In the genomic region with DNA sequence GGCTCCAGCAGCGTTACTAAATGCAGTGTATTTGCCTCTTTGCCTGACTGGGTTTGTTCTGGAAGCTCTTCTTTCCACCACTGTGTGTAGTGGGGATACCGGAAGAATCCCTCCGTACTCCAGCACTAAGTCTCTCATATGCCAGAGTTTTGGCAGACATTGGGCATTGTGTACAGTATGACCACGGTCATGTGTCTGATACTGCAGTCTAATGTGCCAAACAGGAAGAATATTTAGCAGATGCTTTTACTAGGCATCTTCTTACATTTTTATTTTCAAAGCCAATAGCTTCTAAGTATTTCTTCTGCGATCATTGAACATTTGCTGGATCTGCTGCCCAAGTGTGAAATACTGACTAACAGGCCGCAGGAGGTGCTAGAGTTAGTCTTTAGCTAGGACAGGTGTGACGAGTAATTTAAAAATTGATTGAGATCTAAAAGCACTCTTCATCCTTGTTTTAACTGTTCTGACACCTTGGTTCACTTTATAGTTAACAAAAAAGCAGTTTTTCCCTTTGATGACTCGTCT, we compare ENCODE assay signal across 8 cellular contexts. TPM values are rescaled to one million over a fixed set of nuclear protein-coding genes. Genes with fewer than 3 reads are reported as not detected.
DNase-seq lines count a peak whose midpoint lies in the region; TF ChIP-seq lines count a peak whose summit lies in the region.

No MANE protein-coding gene starts in this region.

- H3K27me3 ChIP-seq in SJSA1 (replicated peaks) (peaks cover 43% of the 10 kb centered on the region), osteoblast (ENCODE audit: insufficient read depth, low read length) (peaks cover 26% of the 10 kb centered on the region)

- H3K4me1 ChIP-seq in SJSA1 (replicated peaks) = peaks cover 14% of the 10 kb centered on the region
- H3K4me1 ChIP-seq in osteoblast (ENCODE audit: insufficient read depth, low read length) = no peaks in the 10 kb centered on the region

- H3K36me3 ChIP-seq in SJSA1 (no peaks in the 10 kb centered on the region), osteoblast (ENCODE audit: insufficient read depth, low read length) (no peaks in the 10 kb centered on the region)

- TF ChIP-seq CTCF in fibroblast of pulmonary artery (IDR thresholded peaks at IDR 0.05; ENCODE audit: low read length, missing control alignments) (no peak), osteoblast (IDR thresholded peaks at IDR 0.05; ENCODE audit: extremely low read depth, low read depth, low read length) (no peak)

- H3K79me2 ChIP-seq in osteoblast (ENCODE audit: insufficient read depth, low read length) = no peaks in the 10 kb centered on the region

- H4K20me1 ChIP-seq in osteoblast (ENCODE audit: insufficient read depth, low read length) = no peaks in the 10 kb centered on the region

- H2AFZ ChIP-seq in osteoblast (ENCODE audit: low read length) = no peak overlapping the region

- peak overlapping the region; percentile 61 for H3K4me2 ChIP-seq in osteoblast (ENCODE audit: insufficient read depth, low read length)

- H3K27ac ChIP-seq in SJSA1 (no peak overlapping the region), osteoblast (ENCODE audit: low read depth, low read length) (no peak overlapping the region)

- H3K4me3 ChIP-seq in SJSA1 (peak overlapping the region; percentile 51; the same call in 1 of the 2 replicates), fibroblast of pulmonary artery (replicated peaks; ENCODE audit: low read depth, low read length) (peak overlapping the region; percentile 53), osteoblast (ENCODE audit: insufficient read depth, low read length) (peak overlapping the region; percentile 63)

- DNase-seq in DMS153 treated with DMSO at 0.1 percent for 48 hours (lab: John Stamatoyannopoulos, UW; ENCODE audit: unreplicated experiment) = peak; percentile 53
- no peak for DNase-seq in DMS153 (lab: John Stamatoyannopoulos, UW)
- DNase-seq in SJSA1 (ENCODE audit: low read depth in 1 of 2, low spot score in 2 of 2) = no peak
- no peak for DNase-seq in fibroblast of pulmonary artery (ENCODE audit: low read depth)
- peak; percentile 57 for DNase-seq in osteoblast (ENCODE audit: insufficient read length, low spot score, missing footprints)
- no peak for DNase-seq in GM19240 (ENCODE audit: insufficient read length, low spot score)
- no peak for DNase-seq in CD1c-positive myeloid dendritic cell (ENCODE audit: extremely low spot score)
- no peak for DNase-seq in OCI-M2 (lab: John Stamatoyannopoulos, UW; ENCODE audit: unreplicated experiment)

- H3K9me3 ChIP-seq in SJSA1 (replicated peaks) = no peaks in the 10 kb centered on the region
- H3K9me3 ChIP-seq in osteoblast (ENCODE audit: low read depth, low read length) = no peaks in the 10 kb centered on the region

RNA-seq across cellular contexts. Expression of a gene that starts 0.7 kb away (rescaled TPM):
- 0.11 TPM in 1 of 2 replicates, not detected in the other for total RNA-seq in SJSA1 (2014; rRNA removed; shearing (Covaris generic))
- total RNA-seq in osteoblast = 0.29 and 0.36 TPM in 2 replicates

Comparison
In these comparisons a context has a peak if more than half of its experiments do, and no peak if none do; other contexts are left out.
1. DNase-seq: peak in DMS153 treated with DMSO at 0.1 percent for 48 hours (single experiment) and osteoblast (single experiment); none in DMS153 (single experiment), SJSA1 (0 of 2), fibroblast of pulmonary artery (single experiment), GM19240 (single experiment), CD1c-positive myeloid dendritic cell (single experiment) and OCI-M2 (single experiment).
2. Peak in every context shown above with its lines, with median percentiles within 50 percentile points of each other: H3K4me3 ChIP-seq.